In the genomic region with DNA sequence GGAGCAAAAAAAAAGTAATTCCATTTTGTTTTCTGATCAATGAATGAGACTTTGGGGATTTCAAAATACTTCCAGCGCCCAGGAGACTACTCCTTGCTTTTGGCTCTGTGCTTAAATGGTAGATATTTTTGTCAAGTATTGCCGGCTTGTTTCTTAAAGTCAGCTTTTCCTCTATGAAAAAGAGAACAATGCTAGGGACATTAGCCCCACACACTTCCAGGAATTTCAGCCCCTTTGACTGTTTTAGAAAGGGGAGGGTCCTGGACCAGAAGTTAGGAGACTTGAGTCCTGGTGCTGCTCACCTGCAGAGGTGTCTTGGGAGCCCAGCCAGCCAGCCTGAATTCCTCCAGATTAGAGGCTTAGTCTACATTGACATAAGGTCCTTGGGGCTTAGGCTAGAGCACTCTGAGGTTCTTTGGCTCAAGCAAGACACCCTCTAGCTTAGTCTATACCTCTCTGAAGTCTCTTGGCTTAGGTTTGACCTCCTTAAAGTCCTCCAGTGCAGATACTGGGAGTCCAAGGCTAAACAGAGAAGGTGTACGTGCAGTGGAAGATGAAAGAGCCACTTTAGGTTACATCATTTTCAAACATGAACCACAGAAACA, we compare ENCODE assay signal across 8 cellular contexts.
DNase-seq lines count a peak whose midpoint lies in the region; ATAC-seq and TF ChIP-seq lines count a peak whose summit lies in the region.

No MANE protein-coding gene starts in this region.

- ATAC-seq in HG03025 (IDR thresholded peaks at IDR 0.05; ENCODE audit: low FRiP score, unreplicated experiment) (no peak), HG02981 (IDR thresholded peaks at IDR 0.05; ENCODE audit: unreplicated experiment) (no peak)

- H3K27ac ChIP-seq in C4-2B = peak overlapping the region; percentile 99

- peak overlapping the region; percentile 97 for H3K27ac Mint-ChIP-seq in dendritic cell treated with granulocyte-macrophage colony-stimulating factor and Interleukin-4, amounts not matched to agents 40 ng/mL and 50 ng/mL, for 4 days
- no peak overlapping the region for H3K27ac Mint-ChIP-seq in nephron progenitor cell

- 0 out of 2 replicates have a peak, but pooled peaks have one; percentile 9 for TF ChIP-seq CTCF in C4-2B (conservative IDR thresholded peaks at IDR 0.05)
- no peak for TF ChIP-seq CTCF in nephron progenitor cell (IDR thresholded peaks at IDR 0.05)

- peak overlapping the region; percentile 95 for H3K4me3 Mint-ChIP-seq in dendritic cell treated with granulocyte-macrophage colony-stimulating factor and Interleukin-4, amounts not matched to agents 40 ng/mL and 50 ng/mL, for 4 days
- peak overlapping the region; percentile 97 for H3K4me3 Mint-ChIP-seq in nephron progenitor cell

- H3K27me3 Mint-ChIP-seq in dendritic cell treated with granulocyte-macrophage colony-stimulating factor and Interleukin-4, amounts not matched to agents 40 ng/mL and 50 ng/mL, for 4 days = peaks cover 7% of the 10 kb centered on the region
- peaks cover 21% of the 10 kb centered on the region for H3K27me3 Mint-ChIP-seq in nephron progenitor cell (ENCODE audit: low read depth, poor library complexity)

- H3K9me3 Mint-ChIP-seq in dendritic cell treated with granulocyte-macrophage colony-stimulating factor and Interleukin-4, amounts not matched to agents 40 ng/mL and 50 ng/mL, for 4 days = no peaks in the 10 kb centered on the region
- no peaks in the 10 kb centered on the region for H3K9me3 Mint-ChIP-seq in nephron progenitor cell

- DNase-seq in NCI-H524 treated with DMSO at 0.1 percent for 48 hours (lab: John Stamatoyannopoulos, UW) (peak; percentile 18), nephron progenitor cell (no peak), HuH-7.5 (ENCODE audit: low spot score) (no peak), NCI-H146 (lab: John Stamatoyannopoulos, UW) (no peak)

- peaks cover 57% of the 10 kb centered on the region for H3K4me1 Mint-ChIP-seq in dendritic cell treated with granulocyte-macrophage colony-stimulating factor and Interleukin-4, amounts not matched to agents 40 ng/mL and 50 ng/mL, for 4 days (ENCODE audit: low read depth)
- peaks cover 78% of the 10 kb centered on the region for H3K4me1 Mint-ChIP-seq in nephron progenitor cell

- intact Hi-C loops in dendritic cell treated with granulocyte-macrophage colony-stimulating factor and Interleukin-4, amounts not matched to agents 40 ng/mL and 50 ng/mL, for 4 days (cut with micrococcal nuclease) = loop anchor here (10.0 kb wide), 2 partner anchors 103 to 597 kb away; a partner anchor contains a TSS

- peaks cover 24% of the 10 kb centered on the region for H3K36me3 Mint-ChIP-seq in dendritic cell treated with granulocyte-macrophage colony-stimulating factor and Interleukin-4, amounts not matched to agents 40 ng/mL and 50 ng/mL, for 4 days (ENCODE audit: low read depth)
- H3K36me3 Mint-ChIP-seq in nephron progenitor cell (ENCODE audit: low read depth) = no peaks in the 10 kb centered on the region
